9 cellular contexts compared by ENCODE assay signal in genomic region chr11:119339581-119340334, GRCh38. TPM values are rescaled to one million over a fixed set of nuclear protein-coding genes. Genes with fewer than 3 reads are reported as not detected.
DNase-seq lines count a peak whose midpoint lies in the region; ATAC-seq, FAIRE-seq and TF ChIP-seq lines count a peak whose summit lies in the region.
"Had no signal": no experiment of that assay in that cellular context is flagged by ENCODE, and none has a peak within 500 bp of the region (broad histone marks: within the 10 kb centered on the region; RNA-seq: fewer than 3 reads in every experiment).

No MANE protein-coding gene starts in this region.

- peaks cover 17% of the 10 kb centered on the region for H3K27me3 ChIP-seq in PC-9 (ENCODE audit: insufficient read depth, low read depth)

- peak overlapping the region; percentile 57 to 73 for H3K9ac ChIP-seq in kidney (ENCODE audit: low read length in 2 of 2)

- no peak for FAIRE-seq in kidney (lab: Jason Lieb, UNC)

- POLR2A ChIA-PET in PC-9 (lab: Charles Lee; ENCODE audit: unreplicated experiment), result no interaction called here

- no TSS peak for BruUV-seq in PC-9 (replicated peaks; lab: Mats Ljungman, UMichigan)

- H3K4me3 ChIP-seq in PC-9 (no peak overlapping the region), kidney (ENCODE audit: low read length in 2 of 2) (peak overlapping the region in 1 of 2 donors; percentile 56)

- H2AFZ ChIP-seq in PC-9, result no peak overlapping the region

- H3K9me3 ChIP-seq in PC-9 (ENCODE audit: insufficient read depth, low read depth), result no peaks in the 10 kb centered on the region
- no peaks in the 10 kb centered on the region for H3K9me3 ChIP-seq in kidney (ENCODE audit: control insufficient read depth in 1 of 2, low read length in 2 of 2)

- peak; percentile 63 for TF ChIP-seq CTCF in PC-9 (conservative IDR thresholded peaks at IDR 0.05)
- TF ChIP-seq CTCF in kidney (IDR thresholded peaks at IDR 0.05; ENCODE audit: borderline replicate concordance, extremely low read depth, insufficient read depth), result peak; percentile 65

- no peak for ATAC-seq in GM21528 (IDR thresholded peaks at IDR 0.05; ENCODE audit: low FRiP score, unreplicated experiment)

- intact Hi-C loops in PC-9 (cut with micrococcal nuclease; ENCODE audit: unreplicated experiment) (loop anchor here (5.0 kb wide), 1 partner anchor 412 kb away; the partner anchor contains the start of gene BCL9L), kidney (cut with DNase I) (no loop called here)

- DNase-seq in DMS53 (lab: John Stamatoyannopoulos, UW), result peak; percentile 80
- DNase-seq in DMS53 treated with DMSO at 0.1 percent for 48 hours (lab: John Stamatoyannopoulos, UW; ENCODE audit: unreplicated experiment), result no peak
- peak in 1 of 2 experiments; percentile 59 for DNase-seq in PC-9
- peak; percentile 61 for DNase-seq in cerebellar cortex (ENCODE audit: low spot score)
- peak; percentile 93 for DNase-seq in kidney
- DNase-seq in stimulated activated CD4-positive, alpha-beta T cell treated with anti-CD3 and anti-CD28 coated beads, Interleukin-2, amount 100 ng/mL, for 24 hours, result peak; percentile 49 to 61
- no peak for DNase-seq in NCI-H2029 (lab: John Stamatoyannopoulos, UW)
- DNase-seq: CD4-positive, CD25-positive, alpha-beta regulatory T cell had no signal

- H3K79me2 ChIP-seq in PC-9 (ENCODE audit: low read depth), result peaks cover 18% of the 10 kb centered on the region

- CTCF ChIA-PET in PC-9 (lab: Charles Lee), result interaction anchor here (0.6 to 1.4 kb wide), 8 partner anchors 28 to 844 kb away, joined by 3 to 9 read pairs (median 3); no protein-coding TSS in a partner anchor

- H3K9me2 ChIP-seq in PC-9 (ENCODE audit: insufficient read depth), result no peaks in the 10 kb centered on the region

- no peak overlapping the region for H3K4me2 ChIP-seq in PC-9

- H3K27ac ChIP-seq in PC-9 (no peak overlapping the region), kidney (ENCODE audit: low read depth in 2 of 2, low read length in 2 of 2) (peak overlapping the region; percentile 80 to 82)

- H3F3A ChIP-seq in PC-9 (ENCODE audit: insufficient read depth, low read depth), result peaks cover 25% of the 10 kb centered on the region; the same call in 1 of the 2 replicates

- H4K20me1 ChIP-seq in PC-9 (ENCODE audit: insufficient read depth), result no peaks in the 10 kb centered on the region

- H3K36me3 ChIP-seq in PC-9 (ENCODE audit: low read depth) (no peaks in the 10 kb centered on the region), kidney (ENCODE audit: control insufficient read depth in 1 of 2, insufficient read depth in 2 of 2, low read length in 2 of 2) (no peaks in the 10 kb centered on the region)

- H3K4me1 ChIP-seq in PC-9 (replicated peaks; ENCODE audit: insufficient read depth) (peaks cover 16% of the 10 kb centered on the region), kidney (ENCODE audit: control insufficient read depth in 1 of 2, insufficient read depth in 1 of 2, low read depth in 1 of 2, low read length in 2 of 2) (peaks cover 13 to 32% of the 10 kb centered on the region in 2 donors)

RNA-seq across cellular contexts. Expression of gene C1QTNF5, which starts 0.9 kb away (rescaled TPM):
- total RNA-seq in PC-9 (2021) (not detected in 2 replicates), kidney (42.8 TPM)
- 40.4 TPM for polyA plus RNA-seq in kidney (ENCODE audit: insufficient read depth, low read depth, low replicate concordance)
- total RNA-seq: CD4-positive, CD25-positive, alpha-beta regulatory T cell had no signal
- polyA plus RNA-seq: CD4-positive, CD25-positive, alpha-beta regulatory T cell had no signal

RNA-seq across cellular contexts. Expression of gene RNF26, which starts 5.4 kb away (rescaled TPM):
- 55.0 and 64.3 TPM in 2 replicates for total RNA-seq in PC-9 (2021)
- total RNA-seq in kidney, result 23.5 TPM
- polyA plus RNA-seq in kidney (ENCODE audit: insufficient read depth, low read depth, low replicate concordance), result 18.2 TPM

RNA-seq across cellular contexts. Expression of gene MFRP, which starts 6.7 kb away (rescaled TPM):
- total RNA-seq in PC-9 (2021) (not detected in 2 replicates), kidney (not detected)
- polyA plus RNA-seq in kidney (ENCODE audit: insufficient read depth, low read depth, low replicate concordance), result not detected
- total RNA-seq: CD4-positive, CD25-positive, alpha-beta regulatory T cell had no signal
- polyA plus RNA-seq: CD4-positive, CD25-positive, alpha-beta regulatory T cell had no signal

RNA-seq across cellular contexts. Expression of gene MCAM, which starts 22.8 kb away (rescaled TPM):
- total RNA-seq in PC-9 (2021) (38.8 and 54.5 TPM in 2 replicates), kidney (137 TPM)
- polyA plus RNA-seq in kidney (ENCODE audit: insufficient read depth, low read depth, low replicate concordance), result 42.1 TPM

RNA-seq across cellular contexts. Expression of gene USP2, which starts 41.7 kb away (rescaled TPM):
- total RNA-seq in PC-9 (2021) (2.1 and 2.7 TPM in 2 replicates), kidney (30.4 TPM)
- polyA plus RNA-seq in kidney (ENCODE audit: insufficient read depth, low read depth, low replicate concordance), result 57.6 TPM

Comparison
In these comparisons a context has a peak if more than half of its experiments do, and no peak if none do; other contexts are left out.
1. DNase-seq: peak in DMS53 (single experiment), cerebellar cortex (single experiment), kidney (single experiment) and stimulated activated CD4-positive, alpha-beta T cell treated with anti-CD3 and anti-CD28 coated beads, Interleukin-2, amount 100 ng/mL, for 24 hours (2 of 2); none in DMS53 treated with DMSO at 0.1 percent for 48 hours (single experiment) and NCI-H2029 (single experiment).
2. RNA of gene C1QTNF5, which starts 0.9 kb away (total RNA-seq): 42.8 TPM in kidney (single experiment); not detected in PC-9; every median in the first group is over 10 times any median in the second.